22 cellular contexts compared by ENCODE assay signal in the genomic region with DNA sequence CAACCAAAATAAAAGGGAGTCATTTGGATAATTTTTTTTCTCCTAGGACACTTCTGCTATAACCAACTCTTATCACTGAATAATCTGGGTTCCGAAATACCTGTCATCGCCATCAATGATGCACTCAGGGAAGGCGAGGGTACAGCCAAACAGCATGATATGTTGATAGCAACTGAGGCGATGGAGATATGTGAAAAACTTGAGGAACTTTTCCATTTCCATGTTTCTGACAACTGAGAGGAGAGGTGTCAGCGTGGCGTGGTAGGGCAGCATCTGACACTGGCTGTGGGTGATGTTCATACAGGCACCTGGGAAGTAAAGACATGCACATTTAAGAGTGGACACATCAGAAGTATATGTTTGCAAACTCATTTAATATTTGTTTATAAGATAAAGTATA.
"Had no signal": no experiment of that assay in that cellular context is flagged by ENCODE, and none has a peak within 500 bp of the region (broad histone marks: within the 10 kb centered on the region; RNA-seq: fewer than 3 reads in every experiment).

No MANE protein-coding gene starts in this region.

- H3K4me3 ChIP-seq: SJCRH30 had no signal

- FAIRE-seq: RCC 7860 had no signal

- ATAC-seq: SK-N-SH treated with all-trans-retinoic acid at 6 μM for 48 hours had no signal

- H3K9me3 ChIP-seq: SJCRH30 had no signal

- H3K27ac ChIP-seq: HL-60, SJCRH30 had no signal

- H3K27me3 ChIP-seq: SJCRH30 had no signal

- DNase-seq: KBM-7, MV-4-11, NCI-H1048, NCI-H1105, NCI-H1417, NCI-H146, NCI-H1694 treated with DMSO at 0.1 percent for 48 hours, NCI-H2029, NCI-H2081 treated with DMSO at 0.1 percent for 48 hours, NCI-H2171, NCI-H226, NCI-H446, NCI-H510A, NCI-H524 treated with DMSO at 0.1 percent for 48 hours, NCI-H69, NCI-H774, RPMI8226, SHP77 treated with DMSO at 0.1 percent for 48 hours, SJCRH30 had no signal

- H3K36me3 ChIP-seq: SJCRH30 had no signal

- H3K4me1 ChIP-seq: SJCRH30 had no signal
